11 cellular contexts compared by ENCODE assay signal in genomic region chr5:115274584-115274983, GRCh38.
"Had no signal": no experiment of that assay in that cellular context is flagged by ENCODE, and none has a peak within 500 bp of the region (broad histone marks: within the 10 kb centered on the region; RNA-seq: fewer than 3 reads in every experiment).

No MANE protein-coding gene starts in this region.

- H3K27me3 Mint-ChIP-seq: activated CD4-positive, alpha-beta memory T cell treated with anti-CD3 and anti-CD28 coated beads for 36 hours had no signal

- H3K4me2 ChIP-seq: neural progenitor cell had no signal

- H2AFZ ChIP-seq: neural progenitor cell had no signal

- H3K9ac ChIP-seq: neural progenitor cell had no signal

- H3K9me3 Mint-ChIP-seq: activated CD4-positive, alpha-beta memory T cell treated with anti-CD3 and anti-CD28 coated beads for 36 hours; activated naive CD8-positive, alpha-beta T cell treated with anti-CD3 and anti-CD28 coated beads, Interleukin-2, amount 10 ng/mL, durations not matched to agents 7 days and 5 days; activated T-cell treated with anti-CD3 and anti-CD28 coated beads, Interleukin-2, amount 50 U/mL, for 4 hours; neural progenitor cell had no signal

- H3K27ac ChIP-seq: neural progenitor cell, tibial artery had no signal

- H3K4me3 Mint-ChIP-seq: activated CD4-positive, alpha-beta memory T cell treated with anti-CD3 and anti-CD28 coated beads for 36 hours; activated naive CD8-positive, alpha-beta T cell treated with anti-CD3 and anti-CD28 coated beads, Interleukin-2, amount 10 ng/mL, durations not matched to agents 7 days and 5 days; activated T-cell treated with anti-CD3 and anti-CD28 coated beads, Interleukin-2, amount 50 U/mL, for 4 hours; neural progenitor cell had no signal

- H3K9me3 ChIP-seq: tibial artery had no signal

- H3K4me1 Mint-ChIP-seq: activated naive CD8-positive, alpha-beta T cell treated with anti-CD3 and anti-CD28 coated beads, Interleukin-2, amount 10 ng/mL, durations not matched to agents 7 days and 5 days; neural progenitor cell had no signal

- H3K27ac Mint-ChIP-seq: activated CD4-positive, alpha-beta memory T cell treated with anti-CD3 and anti-CD28 coated beads for 36 hours; activated naive CD8-positive, alpha-beta T cell treated with anti-CD3 and anti-CD28 coated beads, Interleukin-2, amount 10 ng/mL, durations not matched to agents 7 days and 5 days; neural progenitor cell had no signal

- H3K27me3 ChIP-seq: neural progenitor cell, tibial artery had no signal

- DNase-seq: activated CD4-positive, alpha-beta memory T cell treated with anti-CD3 and anti-CD28 coated beads for 36 hours; activated CD4-positive, alpha-beta T cell treated with anti-CD3 and anti-CD28 coated beads for 1 hour; activated gamma-delta T cell treated with Interleukin-2 at 50 U/mL for 16 hours; activated naive CD8-positive, alpha-beta T cell treated with anti-CD3 and anti-CD28 coated beads, Interleukin-2, amount 10 ng/mL, durations not matched to agents 7 days and 5 days; activated T-cell treated with anti-CD3 and anti-CD28 coated beads, Interleukin-2, amount 50 U/mL, for 4 hours; anterior cingulate cortex; hippocampal formation; retina; T-helper 2 cell; tibial artery had no signal

- H3K36me3 Mint-ChIP-seq: activated naive CD8-positive, alpha-beta T cell treated with anti-CD3 and anti-CD28 coated beads, Interleukin-2, amount 10 ng/mL, durations not matched to agents 7 days and 5 days had no signal

- H3K4me3 ChIP-seq: neural progenitor cell, tibial artery had no signal

- H3K4me1 ChIP-seq: neural progenitor cell, tibial artery had no signal

- ATAC-seq: activated T-cell treated with anti-CD3 and anti-CD28 coated beads, Interleukin-2, amount 50 U/mL, for 4 hours had no signal
